ENCODE assay signal across 24 cellular contexts in the genomic region with DNA sequence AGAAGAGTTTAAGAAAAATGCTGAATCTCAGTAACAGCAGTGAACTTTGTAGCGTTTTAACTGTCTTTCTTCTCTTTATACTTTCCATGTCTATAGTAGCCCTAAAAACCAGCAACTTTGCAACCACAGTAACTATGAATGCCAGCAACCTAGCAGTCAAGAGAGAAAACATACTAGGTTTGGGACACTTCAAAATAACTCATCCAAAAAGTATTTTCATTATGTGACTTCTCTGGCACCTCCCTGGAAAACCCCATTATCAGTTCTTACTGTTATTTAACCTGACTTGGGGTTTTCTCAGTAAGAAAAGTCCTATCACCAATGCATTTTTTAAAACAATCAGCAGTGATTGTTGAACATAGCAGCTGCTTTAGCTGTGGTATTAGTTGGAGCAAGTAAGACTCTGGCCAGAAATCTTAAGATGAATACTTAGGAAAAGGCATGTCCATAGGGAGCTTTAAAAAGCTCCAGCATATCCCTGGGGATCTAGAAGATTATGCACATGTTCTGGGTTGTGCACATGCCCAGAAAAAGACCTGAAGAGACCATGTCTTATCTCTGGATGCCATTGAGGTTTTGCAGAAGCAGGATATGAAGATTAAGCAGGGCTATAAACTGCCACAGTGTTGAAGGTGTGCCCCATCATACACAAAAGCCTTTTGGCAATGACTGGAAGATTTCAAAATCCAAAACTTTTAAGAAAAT.
DNase-seq lines count a peak whose midpoint lies in the region; ATAC-seq and TF ChIP-seq lines count a peak whose summit lies in the region.
"Had no signal": no experiment of that assay in that cellular context is flagged by ENCODE, and none has a peak within 500 bp of the region (broad histone marks: within the 10 kb centered on the region; RNA-seq: fewer than 3 reads in every experiment).

No MANE protein-coding gene starts in this region.

- H3K4me2 ChIP-seq in Karpas-422 (ENCODE audit: low read depth, low read length, poor library complexity, severe bottlenecking): no peak overlapping the region

- TF ChIP-seq CTCF in suprapubic skin (IDR thresholded peaks at IDR 0.05): no peak
- TF ChIP-seq CTCF in esophagus squamous epithelium (IDR thresholded peaks at IDR 0.05): no peak

- H3K9me2 ChIP-seq in Karpas-422 (replicated peaks; ENCODE audit: insufficient read depth, low read length): no peaks in the 10 kb centered on the region

- H3K9ac ChIP-seq in adipocyte (ENCODE audit: low read length) (no peak overlapping the region), Karpas-422 (ENCODE audit: low read length) (no peak overlapping the region)

- ATAC-seq in HG02870 (IDR thresholded peaks at IDR 0.05; ENCODE audit: unreplicated experiment): peak; percentile 52
- ATAC-seq: HepG2, K562, Panc1 had no signal

- TF ChIP-seq EP300 in suprapubic skin (IDR thresholded peaks at IDR 0.05): no peak

- no peak overlapping the region for H2AFZ ChIP-seq in Karpas-422 (ENCODE audit: low read length)

- no peaks in the 10 kb centered on the region for H4K20me1 ChIP-seq in Karpas-422 (ENCODE audit: insufficient read depth, low read depth, low read length)

- no peak overlapping the region for H3K4me3 ChIP-seq in adipocyte (ENCODE audit: low read length)
- no peak overlapping the region for H3K4me3 ChIP-seq in Karpas-422 (ENCODE audit: low read length)
- H3K4me3 ChIP-seq in suprapubic skin: no peak overlapping the region
- H3K4me3 ChIP-seq in esophagus squamous epithelium: no peak overlapping the region
- H3K4me3 ChIP-seq: K562 had no signal

- H3K9me3 ChIP-seq in adipocyte (ENCODE audit: control insufficient read depth, low read length) (peaks cover 20% of the 10 kb centered on the region), Karpas-422 (ENCODE audit: low read length) (no peaks in the 10 kb centered on the region), suprapubic skin (peaks cover 3% of the 10 kb centered on the region), esophagus squamous epithelium (peaks cover 0 to 5% (median 0%) of the 10 kb centered on the region in 3 donors)

- TF ChIP-seq POLR2A in suprapubic skin (IDR thresholded peaks at IDR 0.05) (no peak), esophagus squamous epithelium (IDR thresholded peaks at IDR 0.05) (no peak)

- no peaks in the 10 kb centered on the region for H3K27me3 ChIP-seq in adipocyte (replicated peaks; ENCODE audit: control insufficient read depth, insufficient read depth, low read length)
- H3K27me3 ChIP-seq in Karpas-422 (ENCODE audit: low read length): no peaks in the 10 kb centered on the region
- no peaks in the 10 kb centered on the region for H3K27me3 ChIP-seq in suprapubic skin
- H3K27me3 ChIP-seq in esophagus squamous epithelium: no peaks in the 10 kb centered on the region

- DNase-seq in NCI-H2171 treated with DMSO at 0.1 percent for 48 hours (lab: John Stamatoyannopoulos, UW) (peak; percentile 18), NCI-H2171 (lab: John Stamatoyannopoulos, UW) (no peak), adipocyte (ENCODE audit: low read depth) (peak; percentile 24), Karpas-422 (no peak), suprapubic skin (ENCODE audit: low spot score in 2 of 2) (no peak), esophagus squamous epithelium (lab: John Stamatoyannopoulos, UW) (no peak)
- DNase-seq: 8988T; DMS 273 treated with DMSO at 0.1 percent for 48 hours; MM.1S; NCI-H1048; NCI-H1417 treated with DMSO at 0.1 percent for 48 hours; NCI-H187 treated with DMSO at 0.1 percent for 48 hours; NCI-H2107; NCI-H2227 treated with DMSO at 0.1 percent for 48 hours; NCI-H510A; NK-92 treated with Interleukin-12 subunit alpha and Interleukin-12 subunit beta, amount 100 ng/mL, for 24 hours; SIG-M5; T-helper 1 cell had no signal

- intact Hi-C loops in esophagus squamous epithelium (cut with DNase I): no loop called here

- no peaks in the 10 kb centered on the region for H3K79me2 ChIP-seq in Karpas-422 (ENCODE audit: low read length)

- no peak overlapping the region for H3K27ac ChIP-seq in Karpas-422 (ENCODE audit: low read length)
- H3K27ac ChIP-seq in suprapubic skin: no peak overlapping the region
- H3K27ac ChIP-seq in esophagus squamous epithelium: no peak overlapping the region
- H3K27ac ChIP-seq: C4-2B, HL-60 had no signal

- 47% methylated on average over 1 of the region's 1 CpG for WGBS in suprapubic skin
- WGBS in esophagus squamous epithelium, 2 donors: 55 to 70% methylated on average over 1 of the region's 1 CpG

- H3K36me3 ChIP-seq in adipocyte (ENCODE audit: control insufficient read depth, insufficient read depth, low read length, severe bottlenecking) (no peaks in the 10 kb centered on the region), Karpas-422 (ENCODE audit: insufficient read depth, low read length) (no peaks in the 10 kb centered on the region), suprapubic skin (no peaks in the 10 kb centered on the region), esophagus squamous epithelium (no peaks in the 10 kb centered on the region)

- H3K4me1 ChIP-seq in adipocyte (ENCODE audit: control insufficient read depth, insufficient read depth, low read length) (no peaks in the 10 kb centered on the region), Karpas-422 (ENCODE audit: low read length) (peaks cover 8% of the 10 kb centered on the region), suprapubic skin (no peaks in the 10 kb centered on the region), esophagus squamous epithelium (no peaks in the 10 kb centered on the region)

Comparison
In these comparisons a context has a peak if more than half of its experiments do, and no peak if none do; other contexts are left out.
1. DNase-seq: peak in NCI-H2171 treated with DMSO at 0.1 percent for 48 hours (single experiment) and adipocyte (single experiment); none in NCI-H2171 (single experiment), Karpas-422 (single experiment), suprapubic skin (0 of 2) and esophagus squamous epithelium (single experiment).